8 cellular contexts compared by ENCODE assay signal in genomic region chr1:244451951-244452795, GRCh38. TPM values are rescaled to one million over a fixed set of nuclear protein-coding genes. Genes with fewer than 3 reads are reported as not detected.
DNase-seq lines count a peak whose midpoint lies in the region; ATAC-seq, FAIRE-seq and TF ChIP-seq lines count a peak whose summit lies in the region.

No MANE protein-coding gene starts in this region.

- BruUV-seq in Caco-2 (replicated peaks; lab: Mats Ljungman, UMichigan), result TSS peak; percentile 60

- no peaks in the 10 kb centered on the region for H3K9me3 ChIP-seq in Caco-2
- no peaks in the 10 kb centered on the region for H3K9me3 ChIP-seq in effector memory CD4-positive, alpha-beta T cell (ENCODE audit: control insufficient read depth, low read length)

- peak; percentile 94 for ATAC-seq in GM21381 (IDR thresholded peaks at IDR 0.05; ENCODE audit: unreplicated experiment)
- ATAC-seq in memory B cell (ENCODE audit: low read depth), result peak; percentile 82

- DNase-seq in Caco-2 (peak; percentile 98 to 99), HTR-8/SVneo (ENCODE audit: insufficient read length, low spot score) (peak; percentile 95), NOMO-1 (lab: John Stamatoyannopoulos, UW; ENCODE audit: unreplicated experiment in 2 of 2) (peak; percentile 99), memory B cell (ENCODE audit: low spot score in 2 of 2) (peak; percentile 93 to 98)
- DNase-seq in activated CD8-positive, alpha-beta memory T cell treated with anti-CD3 and anti-CD28 coated beads for 48 hours (ENCODE audit: low read depth in 2 of 3, low spot score in 2 of 3), result peak; percentile 88 to 98 (median 93)
- peak; percentile 97 to 98 (median 97) for DNase-seq in effector memory CD4-positive, alpha-beta T cell
- peak; percentile 99 for DNase-seq in stimulated activated CD8-positive, alpha-beta memory T cell treated with anti-CD3 and anti-CD28 coated beads, Interleukin-12 subunit alpha, Interleukin-12 subunit beta, amount 100 ng/mL, for 1 hour (ENCODE audit: low read depth)

- H3K9me3 Mint-ChIP-seq in Caco-2 (ENCODE audit: unreplicated experiment) (no peaks in the 10 kb centered on the region), memory B cell (peaks cover 2% of the 10 kb centered on the region)

- H3K27ac ChIP-seq in effector memory CD4-positive, alpha-beta T cell (ENCODE audit: insufficient read depth, low read length, poor library complexity, severe bottlenecking), result peak overlapping the region; percentile 94

- CTCF ChIA-PET in Caco-2 (lab: Charles Lee), result no interaction called here

- H3K27me3 Mint-ChIP-seq in Caco-2 (ENCODE audit: insufficient read depth, unreplicated experiment) (no peaks in the 10 kb centered on the region), memory B cell (no peaks in the 10 kb centered on the region)

- H3K27me3 ChIP-seq in Caco-2 (replicated peaks; ENCODE audit: control insufficient read depth, insufficient read depth, low read length), result no peaks in the 10 kb centered on the region
- H3K27me3 ChIP-seq in effector memory CD4-positive, alpha-beta T cell (replicated peaks; ENCODE audit: control insufficient read depth, insufficient read depth, low read length, poor library complexity, severe bottlenecking), result no peaks in the 10 kb centered on the region

- peak overlapping the region; percentile 75 for H3K27ac Mint-ChIP-seq in Caco-2 (ENCODE audit: unreplicated experiment)
- H3K27ac Mint-ChIP-seq in memory B cell, result peak overlapping the region; percentile 83

- TF ChIP-seq CTCF in Caco-2 (IDR thresholded peaks at IDR 0.05; ENCODE audit: insufficient read depth in 1 of 2, low read depth in 1 of 2, low read length in 1 of 2, severe bottlenecking in 1 of 2, unreplicated experiment in 1 of 2), result peak; percentile 30 to 33

- H3K4me1 Mint-ChIP-seq in Caco-2 (ENCODE audit: low read depth, unreplicated experiment) (peaks cover 49% of the 10 kb centered on the region), memory B cell (peaks cover 23% of the 10 kb centered on the region)

- intact Hi-C loops in Caco-2 (cut with micrococcal nuclease; ENCODE audit: unreplicated experiment), result loop anchor here (1.0 to 10.0 kb wide), 5 partner anchors 9 to 510 kb away; partner anchors contain the start of genes CATSPERE and COX20

- H3K4me3 ChIP-seq in Caco-2 (ENCODE audit: low read depth, low read length), result peak overlapping the region; percentile 96
- H3K4me3 ChIP-seq in effector memory CD4-positive, alpha-beta T cell (ENCODE audit: insufficient read depth, low read depth, low read length, poor library complexity, severe bottlenecking), result peak overlapping the region; percentile 80

- H3K36me3 Mint-ChIP-seq in Caco-2 (ENCODE audit: insufficient read depth, unreplicated experiment), result peaks cover 22% of the 10 kb centered on the region
- peaks cover 4% of the 10 kb centered on the region for H3K36me3 Mint-ChIP-seq in memory B cell

- H3K36me3 ChIP-seq in Caco-2 (ENCODE audit: control insufficient read depth, insufficient read depth, low read length), result no peaks in the 10 kb centered on the region
- no peaks in the 10 kb centered on the region for H3K36me3 ChIP-seq in effector memory CD4-positive, alpha-beta T cell (ENCODE audit: control insufficient read depth, insufficient read depth, low read length)

- H3K4me1 ChIP-seq in Caco-2, result peaks cover 38% of the 10 kb centered on the region
- H3K4me1 ChIP-seq in effector memory CD4-positive, alpha-beta T cell (ENCODE audit: control insufficient read depth, insufficient read depth, low read length, poor library complexity, severe bottlenecking), result peaks cover 10% of the 10 kb centered on the region

- POLR2A ChIA-PET in Caco-2 (lab: Charles Lee), result no interaction called here

- peak; percentile 97 for FAIRE-seq in HTR-8/SVneo (lab: Jason Lieb, UNC)

- H3K4me3 Mint-ChIP-seq in Caco-2 (ENCODE audit: unreplicated experiment) (peak overlapping the region; percentile 76), memory B cell (peak overlapping the region; percentile 84)

RNA-seq across cellular contexts. Expression of gene ADSS2, which starts 0.5 kb away (rescaled TPM):
- total RNA-seq in Caco-2 (2022), result 69.3 and 73.9 TPM in 2 replicates

RNA-seq across cellular contexts. Expression of gene CATSPERE, which starts 8.9 kb away (rescaled TPM):
- 0.14 and 0.79 TPM in 2 replicates for total RNA-seq in Caco-2 (2022)

Comparison
In these comparisons a context has a peak if more than half of its experiments do, and no peak if none do; other contexts are left out.
1. Peak in every context shown above with its lines: DNase-seq, ATAC-seq, H3K4me3 ChIP-seq and H3K27ac ChIP-seq.